ENCODE assay signal across 12 cellular contexts in genomic region chr14:104787736-104788532, GRCh38. TPM values are rescaled to one million over a fixed set of nuclear protein-coding genes. Genes with fewer than 3 reads are reported as not detected.
DNase-seq lines count a peak whose midpoint lies in the region; ATAC-seq and TF ChIP-seq lines count a peak whose summit lies in the region.
"Had no signal": no experiment of that assay in that cellular context is flagged by ENCODE, and none has a peak within 500 bp of the region (broad histone marks: within the 10 kb centered on the region; RNA-seq: fewer than 3 reads in every experiment).

No MANE protein-coding gene starts in this region.

- H3K14ac ChIP-seq in trophoblast cell (ENCODE audit: low read length), result no peak overlapping the region

- H3K9ac ChIP-seq in trophoblast cell (ENCODE audit: low read length), result no peak overlapping the region
- H3K9ac ChIP-seq in GM23248, result no peak overlapping the region

- H4K12ac ChIP-seq in trophoblast cell (ENCODE audit: low read depth, low read length), result no peak overlapping the region

- no peaks in the 10 kb centered on the region for H3K79me1 ChIP-seq in trophoblast cell (ENCODE audit: low read length)

- no peaks in the 10 kb centered on the region for H3K9me2 ChIP-seq in GM23248 (ENCODE audit: insufficient read depth)

- peak overlapping the region; percentile 4 for H3K4ac ChIP-seq in trophoblast cell (ENCODE audit: low read depth, low read length)

- H3K18ac ChIP-seq in trophoblast cell (ENCODE audit: low read length), result peak overlapping the region; percentile 25

- H2BK12ac ChIP-seq in trophoblast cell (ENCODE audit: low read length), result no peak overlapping the region

- H2BK5ac ChIP-seq in trophoblast cell (ENCODE audit: low read depth, low read length, poor library complexity), result no peak overlapping the region

- H4K8ac ChIP-seq in trophoblast cell (ENCODE audit: low read depth, low read length), result peak overlapping the region; percentile 4

- no peak overlapping the region for H4K91ac ChIP-seq in trophoblast cell (ENCODE audit: low read depth, low read length)

- TF ChIP-seq CTCF in HL-60 (IDR thresholded peaks at IDR 0.05; ENCODE audit: insufficient read depth, low read length), result no peak

- H3K4me2 ChIP-seq in trophoblast cell (ENCODE audit: low read length) (no peak overlapping the region), GM23248 (ENCODE audit: unreplicated experiment) (no peak overlapping the region)

- peak overlapping the region; percentile 38 for H3K23ac ChIP-seq in trophoblast cell (ENCODE audit: low read length)

- DNase-seq in HL-60 (ENCODE audit: low read depth in 1 of 2, low spot score in 1 of 2) (peak in 1 of 2 experiments; percentile 84), NCI-H1417 treated with DMSO at 0.1 percent for 48 hours (lab: John Stamatoyannopoulos, UW) (peak; percentile 91), SJCRH30 (peak; percentile 84 to 87), trophoblast cell (peak; percentile 41 to 59), GM23248 (no peak)
- DNase-seq in stimulated activated CD4-positive, alpha-beta T cell treated with anti-CD3 and anti-CD28 coated beads, Interleukin-2, amount 100 ng/mL, for 48 hours, result no peak
- DNase-seq: activated naive CD4-positive, alpha-beta T cell treated with anti-CD3 and anti-CD28 coated beads, Interleukin-2, amount 10 ng/mL, durations not matched to agents 7 days and 5 days; CD8-positive, alpha-beta memory T cell; sigmoid colon had no signal

- peaks cover 7% of the 10 kb centered on the region for H3K79me2 ChIP-seq in trophoblast cell (ENCODE audit: control insufficient read depth, insufficient read depth, low read length, poor library complexity)
- H3K79me2 ChIP-seq in GM23248 (ENCODE audit: insufficient read depth), result peaks cover 72% of the 10 kb centered on the region

- no peak overlapping the region for H2AK5ac ChIP-seq in trophoblast cell (ENCODE audit: low read length)

- no peak overlapping the region for H2BK120ac ChIP-seq in trophoblast cell (ENCODE audit: insufficient read depth, low read length, poor library complexity)

- no peak overlapping the region for H3K4me3 ChIP-seq in HL-60 (replicated peaks; ENCODE audit: insufficient read depth, low read length)
- H3K4me3 ChIP-seq in SJCRH30, result no peak overlapping the region
- H3K4me3 ChIP-seq in trophoblast cell (ENCODE audit: low read depth, low read length), result no peak overlapping the region
- no peak overlapping the region for H3K4me3 ChIP-seq in GM23248
- H3K4me3 ChIP-seq: cardiac muscle cell, sigmoid colon had no signal

- peaks cover 33% of the 10 kb centered on the region for H3K36me3 ChIP-seq in SJCRH30
- peaks cover 92% of the 10 kb centered on the region in 2 experiments for H3K36me3 ChIP-seq in trophoblast cell (ENCODE audit: control insufficient read depth in 1 of 2, insufficient read depth in 2 of 2, low read length in 2 of 2)
- no peaks in the 10 kb centered on the region for H3K36me3 ChIP-seq in GM23248 (ENCODE audit: low read depth)

- no peak for ATAC-seq in GM21786 (IDR thresholded peaks at IDR 0.05; ENCODE audit: unreplicated experiment)

- H3K9me3 ChIP-seq in SJCRH30 (replicated peaks) (no peaks in the 10 kb centered on the region), trophoblast cell (ENCODE audit: insufficient read depth, low read depth, low read length) (peaks cover 4% of the 10 kb centered on the region), GM23248 (ENCODE audit: low read depth) (no peaks in the 10 kb centered on the region)
- H3K9me3 ChIP-seq: sigmoid colon had no signal

- H3K27ac ChIP-seq in HL-60 (replicated peaks), result peak overlapping the region; percentile 89
- H3K27ac ChIP-seq in SJCRH30, result no peak overlapping the region
- H3K27ac ChIP-seq in trophoblast cell (ENCODE audit: low read depth, low read length), result no peak overlapping the region
- H3K27ac ChIP-seq in GM23248, result no peak overlapping the region
- H3K27ac ChIP-seq: cardiac muscle cell, sigmoid colon had no signal

- H2AFZ ChIP-seq in trophoblast cell (ENCODE audit: insufficient read depth, low read length, poor library complexity) (no peak overlapping the region), GM23248 (no peak overlapping the region)

- peaks cover 15% of the 10 kb centered on the region for H3K4me1 ChIP-seq in SJCRH30
- peaks cover 0 to under 1% of the 10 kb centered on the region in 2 experiments for H3K4me1 ChIP-seq in trophoblast cell (ENCODE audit: control insufficient read depth in 1 of 2, insufficient read depth in 2 of 2, low read length in 2 of 2)
- H3K4me1 ChIP-seq in GM23248 (ENCODE audit: insufficient read depth), result peaks cover under 1% of the 10 kb centered on the region; the same call in 1 of the 2 replicates

- no peaks in the 10 kb centered on the region for H3K27me3 ChIP-seq in HL-60 (ENCODE audit: insufficient read depth, poor library complexity, severe bottlenecking)
- no peaks in the 10 kb centered on the region for H3K27me3 ChIP-seq in SJCRH30
- H3K27me3 ChIP-seq in trophoblast cell (ENCODE audit: insufficient read depth, low read length), result no peaks in the 10 kb centered on the region
- no peaks in the 10 kb centered on the region for H3K27me3 ChIP-seq in GM23248 (replicated peaks; ENCODE audit: insufficient read depth)
- H3K27me3 ChIP-seq: cardiac muscle cell, sigmoid colon had no signal

- H3F3A ChIP-seq in GM23248 (ENCODE audit: insufficient read depth), result no peaks in the 10 kb centered on the region

- WGBS in trophoblast cell (ENCODE audit: extremely low coverage, insufficient coverage, insufficient read length), result no CpG with 5 or more reads among the region's 14 CpGs
- WGBS in GM23248 (ENCODE audit: low coverage in 1 of 2, low lambda C conversion rate in 2 of 2, missing lambda C conversion rate in 2 of 2), 2 experiments, result 90% methylated on average over 12 to 14 of the region's 14 CpGs

- no peaks in the 10 kb centered on the region for H4K20me1 ChIP-seq in GM23248 (ENCODE audit: insufficient read depth)

- in situ Hi-C loops in GM23248 (cut with MboI), result no loop called here

RNA-seq across cellular contexts. Expression of gene AKT1, which starts 7.6 kb away (rescaled TPM):
- total RNA-seq in SJCRH30 (2014; rRNA removed; shearing (Covaris generic)), result 160 and 164 TPM in 2 replicates
- polyA plus RNA-seq in trophoblast cell (2013), result 175 TPM in 2 replicates
- 154 and 164 TPM in 2 replicates for total RNA-seq in GM23248 (2014; rRNA removed; shearing (Covaris generic))
- 16.9 and 17.9 TPM in 2 replicates for polyA plus RNA-seq in GM23248 (2016; fragmentation: Nextera tagmentation; extraction: Ambion mirVana)

RNA-seq across cellular contexts. Expression of gene ZBTB42, which starts 13.0 kb away (rescaled TPM):
- total RNA-seq in SJCRH30 (2014; rRNA removed; shearing (Covaris generic)), result 0.38 and 0.48 TPM in 2 replicates
- 4.6 and 4.7 TPM in 2 replicates for polyA plus RNA-seq in trophoblast cell (2013)
- 2.4 and 6.2 TPM in 2 replicates for total RNA-seq in GM23248 (2014; rRNA removed; shearing (Covaris generic))
- 0.56 and 0.75 TPM in 2 replicates for polyA plus RNA-seq in GM23248 (2016; fragmentation: Nextera tagmentation; extraction: Ambion mirVana)
- polyA plus RNA-seq: neural cell had no signal

RNA-seq across cellular contexts. Expression of gene SIVA1, which starts 35.0 kb away (rescaled TPM):
- total RNA-seq in SJCRH30 (2014; rRNA removed; shearing (Covaris generic)), result 105 and 157 TPM in 2 replicates
- 88.0 and 93.0 TPM in 2 replicates for polyA plus RNA-seq in trophoblast cell (2013)
- total RNA-seq in GM23248 (2014; rRNA removed; shearing (Covaris generic)), result 148 and 174 TPM in 2 replicates
- 132 and 141 TPM in 2 replicates for polyA plus RNA-seq in GM23248 (2016; fragmentation: Nextera tagmentation; extraction: Ambion mirVana)

Comparison
In these comparisons a context has a peak if more than half of its experiments do, and no peak if none do; other contexts are left out.
1. DNase-seq: peak in NCI-H1417 treated with DMSO at 0.1 percent for 48 hours (single experiment), SJCRH30 (2 of 2) and trophoblast cell (2 of 2); none in stimulated activated CD4-positive, alpha-beta T cell treated with anti-CD3 and anti-CD28 coated beads, Interleukin-2, amount 100 ng/mL, for 48 hours (0 of 2) and GM23248 (single experiment).